Comparison of ENCODE assay signal across 22 cellular contexts in genomic region chr2:240400319-240401161, GRCh38. TPM values are rescaled to one million over a fixed set of nuclear protein-coding genes. Genes with fewer than 3 reads are reported as not detected.
DNase-seq lines count a peak whose midpoint lies in the region; ATAC-seq and TF ChIP-seq lines count a peak whose summit lies in the region.
"Had no signal": no experiment of that assay in that cellular context is flagged by ENCODE, and none has a peak within 500 bp of the region (broad histone marks: within the 10 kb centered on the region; RNA-seq: fewer than 3 reads in every experiment).

No MANE protein-coding gene starts in this region.

- H3K9me3 ChIP-seq in osteoblast (ENCODE audit: low read depth, low read length) (no peaks in the 10 kb centered on the region), GM23248 (ENCODE audit: low read depth) (no peaks in the 10 kb centered on the region)
- H3K9me3 ChIP-seq: pancreas, SJCRH30 had no signal

- H3K36me3 Mint-ChIP-seq in endothelial cell (ENCODE audit: low read depth, unreplicated experiment), result no peaks in the 10 kb centered on the region
- no peaks in the 10 kb centered on the region for H3K36me3 Mint-ChIP-seq in activated CD4-positive, alpha-beta T cell treated with anti-CD3 and anti-CD28 coated beads for 36 hours (ENCODE audit: low read depth)

- TF ChIP-seq CTCF in endothelial cell (IDR thresholded peaks at IDR 0.05; ENCODE audit: unreplicated experiment) (no peak), osteoblast (IDR thresholded peaks at IDR 0.05; ENCODE audit: extremely low read depth, low read depth, low read length) (no peak)

- CTCF ChIA-PET in activated CD4-positive, alpha-beta T cell treated with anti-CD3 and anti-CD28 coated beads for 36 hours (lab: Charles Lee), result no interaction called here

- POLR2A ChIA-PET in activated CD4-positive, alpha-beta T cell treated with anti-CD3 and anti-CD28 coated beads for 36 hours (lab: Charles Lee), result no interaction called here

- WGBS in GM23248 (ENCODE audit: low coverage in 1 of 2, low lambda C conversion rate in 2 of 2, missing lambda C conversion rate in 2 of 2), 2 experiments, result 61 to 70% methylated on average over 21 to 22 of the region's 22 CpGs

- no peak overlapping the region for H3K4me2 ChIP-seq in osteoblast (ENCODE audit: insufficient read depth, low read length)
- H3K4me2 ChIP-seq in GM23248 (ENCODE audit: unreplicated experiment), result no peak overlapping the region

- H3F3A ChIP-seq in GM23248 (ENCODE audit: insufficient read depth), result no peaks in the 10 kb centered on the region

- no peak overlapping the region for H3K4me3 Mint-ChIP-seq in endothelial cell (ENCODE audit: unreplicated experiment)
- H3K4me3 Mint-ChIP-seq in activated CD4-positive, alpha-beta T cell treated with anti-CD3 and anti-CD28 coated beads for 36 hours, result no peak overlapping the region
- H3K4me3 Mint-ChIP-seq: activated CD4-positive, alpha-beta T cell treated with anti-CD3 and anti-CD28 coated beads, Interleukin-2, amount 10 ng/mL, durations not matched to agents 24 days and 14 days; activated T-cell treated with anti-CD3 and anti-CD28 coated beads, Interleukin-2, amount 50 U/mL, for 72 hours had no signal

- no peak overlapping the region for H3K9ac ChIP-seq in GM23248

- DNase-seq in D341Med (ENCODE audit: low spot score), result peak; percentile 14
- DNase-seq in GM03348 (ENCODE audit: low spot score), result peak; percentile 2
- peak; percentile 1 for DNase-seq in endothelial cell (ENCODE audit: low spot score)
- DNase-seq in osteoblast (ENCODE audit: insufficient read length, low spot score, missing footprints), result peak; percentile 75
- no peak for DNase-seq in T1000 (lab: John Stamatoyannopoulos, UW)
- DNase-seq in activated CD4-positive, alpha-beta T cell treated with anti-CD3 and anti-CD28 coated beads for 36 hours, result no peak
- no peak for DNase-seq in GM23248
- DNase-seq: activated CD4-positive, alpha-beta T cell treated with anti-CD3 and anti-CD28 coated beads, Interleukin-2, amount 10 ng/mL, durations not matched to agents 24 days and 14 days; activated T-cell treated with anti-CD3 and anti-CD28 coated beads, Interleukin-2, amount 50 U/mL, for 72 hours; AML-193; effector memory CD4-positive, alpha-beta T cell; MV-4-11; NCI-H2081 treated with DMSO at 0.1 percent for 48 hours; NCI-H524; SJCRH30; stimulated activated CD4-positive, alpha-beta T cell treated with anti-CD3 and anti-CD28 coated beads, Interleukin-4, amount 100 ng/mL, for 4 hours; stimulated activated CD8-positive, alpha-beta memory T cell treated with anti-CD3 and anti-CD28 coated beads, Interleukin-4, amount 100 ng/mL, for 48 hours had no signal

- no peaks in the 10 kb centered on the region for H4K20me1 ChIP-seq in osteoblast (ENCODE audit: insufficient read depth, low read length)
- H4K20me1 ChIP-seq in GM23248 (ENCODE audit: insufficient read depth), result no peaks in the 10 kb centered on the region

- H3K4me1 ChIP-seq in osteoblast (ENCODE audit: insufficient read depth, low read length), result no peaks in the 10 kb centered on the region
- no peaks in the 10 kb centered on the region for H3K4me1 ChIP-seq in GM23248 (ENCODE audit: insufficient read depth)
- H3K4me1 ChIP-seq: pancreas, SJCRH30 had no signal

- no peak for ATAC-seq in GM19452 (IDR thresholded peaks at IDR 0.05; ENCODE audit: unreplicated experiment)
- ATAC-seq in activated CD4-positive, alpha-beta T cell treated with anti-CD3 and anti-CD28 coated beads for 36 hours, result no peak
- ATAC-seq: activated T-cell treated with anti-CD3 and anti-CD28 coated beads, Interleukin-2, amount 50 U/mL, for 72 hours; K562; pancreas had no signal

- H3K27me3 Mint-ChIP-seq in endothelial cell (ENCODE audit: unreplicated experiment), result no peaks in the 10 kb centered on the region
- no peaks in the 10 kb centered on the region for H3K27me3 Mint-ChIP-seq in activated CD4-positive, alpha-beta T cell treated with anti-CD3 and anti-CD28 coated beads for 36 hours
- H3K27me3 Mint-ChIP-seq: activated CD4-positive, alpha-beta T cell treated with anti-CD3 and anti-CD28 coated beads, Interleukin-2, amount 10 ng/mL, durations not matched to agents 24 days and 14 days had no signal

- H3K4me1 Mint-ChIP-seq in endothelial cell (ENCODE audit: unreplicated experiment), result no peaks in the 10 kb centered on the region
- peaks cover 20% of the 10 kb centered on the region for H3K4me1 Mint-ChIP-seq in activated CD4-positive, alpha-beta T cell treated with anti-CD3 and anti-CD28 coated beads for 36 hours

- H2AFZ ChIP-seq in osteoblast (ENCODE audit: low read length) (no peak overlapping the region), GM23248 (no peak overlapping the region)

- intact Hi-C loops in activated CD4-positive, alpha-beta T cell treated with anti-CD3 and anti-CD28 coated beads for 36 hours (cut with DNase I, micrococcal nuclease), result no loop called here

- no peaks in the 10 kb centered on the region for H3K36me3 ChIP-seq in osteoblast (ENCODE audit: insufficient read depth, low read length)
- no peaks in the 10 kb centered on the region for H3K36me3 ChIP-seq in GM23248 (ENCODE audit: low read depth)
- H3K36me3 ChIP-seq: cardiac muscle cell, pancreas, SJCRH30 had no signal

- H3K27ac Mint-ChIP-seq in endothelial cell (ENCODE audit: unreplicated experiment), result no peak overlapping the region
- H3K27ac Mint-ChIP-seq in activated CD4-positive, alpha-beta T cell treated with anti-CD3 and anti-CD28 coated beads for 36 hours, result no peak overlapping the region
- H3K27ac Mint-ChIP-seq: activated CD4-positive, alpha-beta T cell treated with anti-CD3 and anti-CD28 coated beads, Interleukin-2, amount 10 ng/mL, durations not matched to agents 24 days and 14 days; activated T-cell treated with anti-CD3 and anti-CD28 coated beads, Interleukin-2, amount 50 U/mL, for 72 hours had no signal

- H3K4me3 ChIP-seq in osteoblast (ENCODE audit: insufficient read depth, low read length) (no peak overlapping the region), GM23248 (no peak overlapping the region)
- H3K4me3 ChIP-seq: cardiac muscle cell, K562, pancreas, SJCRH30 had no signal

- H3K79me2 ChIP-seq in osteoblast (ENCODE audit: insufficient read depth, low read length) (no peaks in the 10 kb centered on the region), GM23248 (ENCODE audit: insufficient read depth) (no peaks in the 10 kb centered on the region)

- no peaks in the 10 kb centered on the region for H3K9me2 ChIP-seq in GM23248 (ENCODE audit: insufficient read depth)

- H3K27ac ChIP-seq in osteoblast (ENCODE audit: low read depth, low read length) (no peak overlapping the region), GM23248 (no peak overlapping the region)
- H3K27ac ChIP-seq: cardiac muscle cell, HL-60, pancreas, SJCRH30 had no signal

- in situ Hi-C loops in GM23248 (cut with MboI), result no loop called here

- H3K27me3 ChIP-seq in osteoblast (ENCODE audit: insufficient read depth, low read length) (no peaks in the 10 kb centered on the region), GM23248 (replicated peaks; ENCODE audit: insufficient read depth) (no peaks in the 10 kb centered on the region)
- H3K27me3 ChIP-seq: cardiac muscle cell, pancreas had no signal

- no peaks in the 10 kb centered on the region for H3K9me3 Mint-ChIP-seq in endothelial cell (ENCODE audit: unreplicated experiment)
- H3K9me3 Mint-ChIP-seq in activated CD4-positive, alpha-beta T cell treated with anti-CD3 and anti-CD28 coated beads for 36 hours (ENCODE audit: low read depth), result no peaks in the 10 kb centered on the region
- H3K9me3 Mint-ChIP-seq: activated CD4-positive, alpha-beta T cell treated with anti-CD3 and anti-CD28 coated beads, Interleukin-2, amount 10 ng/mL, durations not matched to agents 24 days and 14 days; activated T-cell treated with anti-CD3 and anti-CD28 coated beads, Interleukin-2, amount 50 U/mL, for 72 hours had no signal

RNA-seq across cellular contexts. Expression of gene GPC1, which starts 34.9 kb away (rescaled TPM):
- total RNA-seq in endothelial cell (ENCODE audit: unreplicated experiment) (4.5 TPM), osteoblast (44.8 and 54.3 TPM in 2 replicates)
- 1 to 10 TPM; 1.7 to 2.0 TPM for total RNA-seq in activated CD4-positive, alpha-beta T cell treated with anti-CD3 and anti-CD28 coated beads for 36 hours
- total RNA-seq in GM23248 (2014; rRNA removed; shearing (Covaris generic)), result 88.2 and 101 TPM in 2 replicates
- polyA plus RNA-seq in GM23248 (2016; fragmentation: Nextera tagmentation; extraction: Ambion mirVana), result 66.4 and 71.6 TPM in 2 replicates

Comparison
In these comparisons a context has a peak if more than half of its experiments do, and no peak if none do; other contexts are left out.
1. DNase-seq: peak in D341Med (single experiment), GM03348 (single experiment), endothelial cell (single experiment) and osteoblast (single experiment); none in T1000 (single experiment), activated CD4-positive, alpha-beta T cell treated with anti-CD3 and anti-CD28 coated beads for 36 hours (single experiment) and GM23248 (single experiment).